Comparison of ENCODE assay signal across 1 cellular context in genomic region chr11:2921261-2921660, GRCh38.
A peak's percentile ranks its signal among the peaks of the same experiment; 100 is the strongest.
TF ChIP-seq lines count a peak whose summit lies in the region.

No MANE protein-coding gene starts in this region.

TF ChIP-seq in K562, 482 proteins besides CTCF, POLR2A, EP300 and RAD21:
- TF ChIP-seq ZNF707 (CRISPR knock-in tag; conservative IDR thresholded peaks at IDR 0.05): no peak
- TF ChIP-seq POLR2AphosphoS2 (IDR thresholded peaks at IDR 0.05; ENCODE audit: low read length): no peak
- no peak for TF ChIP-seq BACH1 (tag; IDR thresholded peaks at IDR 0.05)
- no peak for TF ChIP-seq FOXM1 (IDR thresholded peaks at IDR 0.05; ENCODE audit: low read depth)
- TF ChIP-seq FOXM1 (CRISPR knock-in tag; IDR thresholded peaks at IDR 0.05; ENCODE audit: low read depth): no peak
- TF ChIP-seq HDAC1 (IDR thresholded peaks at IDR 0.05): no peak
- no peak for TF ChIP-seq OTX1 (CRISPR knock-in tag; IDR thresholded peaks at IDR 0.05)
- no peak for TF ChIP-seq BRD9 (IDR thresholded peaks at IDR 0.05; ENCODE audit: low read depth, partially characterized antibody)
- no peak for TF ChIP-seq E2F4 (CRISPR knock-in tag; IDR thresholded peaks at IDR 0.05; ENCODE audit: low read depth)
- TF ChIP-seq PRDM10 (IDR thresholded peaks at IDR 0.05; ENCODE audit: partially characterized antibody): peak; percentile 63
- no peak for TF ChIP-seq ZBTB11 (CRISPR knock-in tag; IDR thresholded peaks at IDR 0.05)
- TF ChIP-seq ERF (CRISPR knock-in tag; IDR thresholded peaks at IDR 0.05): no peak
- peak; percentile 35; the same call in 1 of the 2 replicates for TF ChIP-seq POLR2G (IDR thresholded peaks at IDR 0.05; ENCODE audit: low read depth, low read length)
- no peak for TF ChIP-seq EZH2 (IDR thresholded peaks at IDR 0.05; ENCODE audit: borderline replicate concordance, low read depth, low read length)
- TF ChIP-seq ZNF586 (CRISPR knock-in tag; conservative IDR thresholded peaks at IDR 0.05): no peak
- no peak for TF ChIP-seq ZNF140 (CRISPR knock-in tag; IDR thresholded peaks at IDR 0.05)
TF ChIP-seq in K562: peak in this region for 2.
